In the genomic region with DNA sequence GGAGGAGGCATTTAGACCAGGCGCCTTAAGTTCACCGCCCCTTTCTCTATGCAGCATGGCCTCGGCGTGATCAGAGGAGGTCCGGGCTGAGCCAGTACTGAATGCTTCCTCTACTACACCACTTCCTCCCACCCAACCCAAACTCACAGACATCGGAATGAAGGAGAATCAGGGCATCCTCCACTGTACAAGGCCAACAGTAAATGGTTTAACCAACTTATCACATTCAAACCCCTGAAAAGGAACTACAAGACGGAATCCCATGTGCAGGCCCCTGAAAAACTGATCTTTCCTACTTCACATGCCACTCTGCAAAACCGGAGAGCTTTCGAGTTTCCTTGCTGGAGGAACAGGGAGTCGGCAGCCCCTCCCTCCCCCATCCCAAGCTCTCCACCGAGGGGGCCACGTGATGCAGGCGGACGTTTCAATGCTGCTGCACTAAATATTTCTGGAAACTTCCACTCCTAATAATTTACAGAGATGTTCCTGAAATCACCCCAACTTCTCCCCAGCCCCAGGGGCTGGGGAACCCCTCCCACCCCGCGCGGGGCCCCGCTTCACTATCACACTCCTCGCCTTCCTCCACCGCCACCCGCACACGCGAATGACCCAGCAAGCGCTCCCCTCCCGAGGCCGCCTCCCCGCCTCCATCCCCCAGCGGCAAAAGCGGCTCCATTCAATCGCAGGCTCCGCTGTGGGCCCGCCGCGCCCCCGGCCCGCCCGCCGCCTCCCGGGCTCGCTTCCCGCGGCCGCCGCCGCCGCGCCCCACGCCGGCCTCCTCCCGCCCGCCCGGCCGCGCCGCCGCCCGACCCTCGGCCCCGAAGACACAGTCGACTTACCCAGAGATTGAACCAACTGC, we compare ENCODE assay signal across 1 cellular context.
TF ChIP-seq lines count a peak whose summit lies in the region.

No MANE protein-coding gene starts in this region.

TF ChIP-seq in HEK293, 187 proteins besides CTCF, POLR2A, EP300 and RAD21 (continued from another document and continues in another):
- TF ChIP-seq, protein P1, sequence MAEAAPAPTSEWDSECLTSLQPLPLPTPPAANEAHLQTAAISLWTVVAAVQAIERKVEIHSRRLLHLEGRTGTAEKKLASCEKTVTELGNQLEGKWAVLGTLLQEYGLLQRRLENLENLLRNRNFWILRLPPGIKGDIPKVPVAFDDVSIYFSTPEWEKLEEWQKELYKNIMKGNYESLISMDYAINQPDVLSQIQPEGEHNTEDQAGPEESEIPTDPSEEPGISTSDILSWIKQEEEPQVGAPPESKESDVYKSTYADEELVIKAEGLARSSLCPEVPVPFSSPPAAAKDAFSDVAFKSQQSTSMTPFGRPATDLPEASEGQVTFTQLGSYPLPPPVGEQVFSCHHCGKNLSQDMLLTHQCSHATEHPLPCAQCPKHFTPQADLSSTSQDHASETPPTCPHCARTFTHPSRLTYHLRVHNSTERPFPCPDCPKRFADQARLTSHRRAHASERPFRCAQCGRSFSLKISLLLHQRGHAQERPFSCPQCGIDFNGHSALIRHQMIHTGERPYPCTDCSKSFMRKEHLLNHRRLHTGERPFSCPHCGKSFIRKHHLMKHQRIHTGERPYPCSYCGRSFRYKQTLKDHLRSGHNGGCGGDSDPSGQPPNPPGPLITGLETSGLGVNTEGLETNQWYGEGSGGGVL (tag by site-specific recombination; IDR thresholded peaks at IDR 0.05): no peak
- TF ChIP-seq ZNF223 (tag by site-specific recombination; IDR thresholded peaks at IDR 0.05) (no peak), ZNF792 (tag by site-specific recombination; IDR thresholded peaks at IDR 0.05) (no peak), KLF9 (tag by site-specific recombination; IDR thresholded peaks at IDR 0.05; ENCODE audit: low read depth) (0 out of 2 replicates have a peak, but pooled peaks have one; percentile 8), TRIM28 (IDR thresholded peaks at IDR 0.05; ENCODE audit: borderline replicate concordance, low read length) (peak; percentile 42; the same call in 1 of the 2 replicates), ZNF335 (tag by site-specific recombination; conservative IDR thresholded peaks at IDR 0.05) (peak; percentile 69), ZNF670 (tag by site-specific recombination; IDR thresholded peaks at IDR 0.05; ENCODE audit: low read depth) (no peak), ZXDB (tag by site-specific recombination; IDR thresholded peaks at IDR 0.05) (peak; percentile 74; the same call in 1 of the 2 replicates), IKZF3 (tag by site-specific recombination; IDR thresholded peaks at IDR 0.05) (peak; percentile 35; the same call in 1 of the 2 replicates), ZNF132 (tag by site-specific recombination; IDR thresholded peaks at IDR 0.05; ENCODE audit: borderline replicate concordance) (no peak), ZFP37 (tag by site-specific recombination; IDR thresholded peaks at IDR 0.05) (peak; percentile 29; the same call in 1 of the 2 replicates), SCRT1 (tag by site-specific recombination; IDR thresholded peaks at IDR 0.05; ENCODE audit: borderline replicate concordance) (no peak), ZNF37A (tag by site-specific recombination; IDR thresholded peaks at IDR 0.05) (no peak), HOXA7 (CRISPR knock-in tag; IDR thresholded peaks at IDR 0.05; ENCODE audit: borderline replicate concordance) (no peak), ZNF239 (tag by site-specific recombination; IDR thresholded peaks at IDR 0.05) (no peak), ZNF707 (tag by site-specific recombination; IDR thresholded peaks at IDR 0.05) (no peak), ZNF610 (tag by site-specific recombination; IDR thresholded peaks at IDR 0.05; ENCODE audit: borderline replicate concordance) (no peak), ZBTB48 (tag by site-specific recombination; IDR thresholded peaks at IDR 0.05) (no peak), ZNF501 (tag by site-specific recombination; IDR thresholded peaks at IDR 0.05) (0 out of 2 replicates have a peak, but pooled peaks have one; percentile 59), KLF1 (tag by site-specific recombination; IDR thresholded peaks at IDR 0.05) (peak; percentile 55; the same call in 1 of the 2 replicates), ZNF394 (tag by site-specific recombination; IDR thresholded peaks at IDR 0.05; ENCODE audit: borderline replicate concordance) (0 out of 2 replicates have a peak, but pooled peaks have one; percentile 10), GLIS2 (tag by site-specific recombination; IDR thresholded peaks at IDR 0.05) (peak; percentile 53), ZNF366 (tag by site-specific recombination; conservative IDR thresholded peaks at IDR 0.05) (peak; percentile 66), ZNF530 (tag by site-specific recombination; IDR thresholded peaks at IDR 0.05; ENCODE audit: low read depth) (no peak), KLF8 (tag by site-specific recombination; IDR thresholded peaks at IDR 0.05) (peak; percentile 42), ZBTB8A (tag by site-specific recombination; IDR thresholded peaks at IDR 0.05) (peak; percentile 82), ZNF16 (tag by site-specific recombination; IDR thresholded peaks at IDR 0.05; ENCODE audit: low read depth) (no peak), GFI1B (tag by site-specific recombination; IDR thresholded peaks at IDR 0.05) (no peak), ZBTB21 (tag by site-specific recombination; IDR thresholded peaks at IDR 0.05) (no peak), SP2 (tag by site-specific recombination; IDR thresholded peaks at IDR 0.05) (peak; percentile 91), ZNF76 (tag by site-specific recombination; IDR thresholded peaks at IDR 0.05; ENCODE audit: borderline replicate concordance, low read depth) (no peak), OSR2 (tag by site-specific recombination; IDR thresholded peaks at IDR 0.05) (no peak), ZNF626 (tag by site-specific recombination; IDR thresholded peaks at IDR 0.05) (no peak), ZNF157 (tag by site-specific recombination; IDR thresholded peaks at IDR 0.05) (no peak), ZEB2 (tag by site-specific recombination; IDR thresholded peaks at IDR 0.05) (peak; percentile 64; the same call in 1 of the 2 replicates), ZNF2 (tag by site-specific recombination; IDR thresholded peaks at IDR 0.05) (peak; percentile 56; the same call in 1 of the 2 replicates)
- TF ChIP-seq, protein P2, sequence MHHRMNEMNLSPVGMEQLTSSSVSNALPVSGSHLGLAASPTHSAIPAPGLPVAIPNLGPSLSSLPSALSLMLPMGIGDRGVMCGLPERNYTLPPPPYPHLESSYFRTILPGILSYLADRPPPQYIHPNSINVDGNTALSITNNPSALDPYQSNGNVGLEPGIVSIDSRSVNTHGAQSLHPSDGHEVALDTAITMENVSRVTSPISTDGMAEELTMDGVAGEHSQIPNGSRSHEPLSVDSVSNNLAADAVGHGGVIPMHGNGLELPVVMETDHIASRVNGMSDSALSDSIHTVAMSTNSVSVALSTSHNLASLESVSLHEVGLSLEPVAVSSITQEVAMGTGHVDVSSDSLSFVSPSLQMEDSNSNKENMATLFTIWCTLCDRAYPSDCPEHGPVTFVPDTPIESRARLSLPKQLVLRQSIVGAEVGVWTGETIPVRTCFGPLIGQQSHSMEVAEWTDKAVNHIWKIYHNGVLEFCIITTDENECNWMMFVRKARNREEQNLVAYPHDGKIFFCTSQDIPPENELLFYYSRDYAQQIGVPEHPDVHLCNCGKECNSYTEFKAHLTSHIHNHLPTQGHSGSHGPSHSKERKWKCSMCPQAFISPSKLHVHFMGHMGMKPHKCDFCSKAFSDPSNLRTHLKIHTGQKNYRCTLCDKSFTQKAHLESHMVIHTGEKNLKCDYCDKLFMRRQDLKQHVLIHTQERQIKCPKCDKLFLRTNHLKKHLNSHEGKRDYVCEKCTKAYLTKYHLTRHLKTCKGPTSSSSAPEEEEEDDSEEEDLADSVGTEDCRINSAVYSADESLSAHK (tag by site-specific recombination; IDR thresholded peaks at IDR 0.05): no peak
- TF ChIP-seq, protein P3, sequence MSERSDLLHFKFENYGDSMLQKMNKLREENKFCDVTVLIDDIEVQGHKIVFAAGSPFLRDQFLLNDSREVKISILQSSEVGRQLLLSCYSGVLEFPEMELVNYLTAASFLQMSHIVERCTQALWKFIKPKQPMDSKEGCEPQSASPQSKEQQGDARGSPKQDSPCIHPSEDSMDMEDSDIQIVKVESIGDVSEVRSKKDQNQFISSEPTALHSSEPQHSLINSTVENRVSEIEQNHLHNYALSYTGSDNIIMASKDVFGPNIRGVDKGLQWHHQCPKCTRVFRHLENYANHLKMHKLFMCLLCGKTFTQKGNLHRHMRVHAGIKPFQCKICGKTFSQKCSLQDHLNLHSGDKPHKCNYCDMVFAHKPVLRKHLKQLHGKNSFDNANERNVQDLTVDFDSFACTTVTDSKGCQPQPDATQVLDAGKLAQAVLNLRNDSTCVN (tag by site-specific recombination; optimal IDR thresholded peaks at IDR 0.05): peak; percentile 60
- TF ChIP-seq, protein P4, sequence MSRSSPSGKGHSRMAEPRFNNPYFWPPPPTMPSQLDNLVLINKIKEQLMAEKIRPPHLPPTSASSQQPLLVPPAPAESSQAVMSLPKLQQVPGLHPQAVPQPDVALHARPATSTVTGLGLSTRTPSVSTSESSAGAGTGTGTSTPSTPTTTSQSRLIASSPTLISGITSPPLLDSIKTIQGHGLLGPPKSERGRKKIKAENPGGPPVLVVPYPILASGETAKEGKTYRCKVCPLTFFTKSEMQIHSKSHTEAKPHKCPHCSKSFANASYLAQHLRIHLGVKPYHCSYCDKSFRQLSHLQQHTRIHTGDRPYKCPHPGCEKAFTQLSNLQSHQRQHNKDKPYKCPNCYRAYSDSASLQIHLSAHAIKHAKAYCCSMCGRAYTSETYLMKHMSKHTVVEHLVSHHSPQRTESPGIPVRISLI (tag by site-specific recombination; IDR thresholded peaks at IDR 0.05): no peak
- TF ChIP-seq, protein P5, sequence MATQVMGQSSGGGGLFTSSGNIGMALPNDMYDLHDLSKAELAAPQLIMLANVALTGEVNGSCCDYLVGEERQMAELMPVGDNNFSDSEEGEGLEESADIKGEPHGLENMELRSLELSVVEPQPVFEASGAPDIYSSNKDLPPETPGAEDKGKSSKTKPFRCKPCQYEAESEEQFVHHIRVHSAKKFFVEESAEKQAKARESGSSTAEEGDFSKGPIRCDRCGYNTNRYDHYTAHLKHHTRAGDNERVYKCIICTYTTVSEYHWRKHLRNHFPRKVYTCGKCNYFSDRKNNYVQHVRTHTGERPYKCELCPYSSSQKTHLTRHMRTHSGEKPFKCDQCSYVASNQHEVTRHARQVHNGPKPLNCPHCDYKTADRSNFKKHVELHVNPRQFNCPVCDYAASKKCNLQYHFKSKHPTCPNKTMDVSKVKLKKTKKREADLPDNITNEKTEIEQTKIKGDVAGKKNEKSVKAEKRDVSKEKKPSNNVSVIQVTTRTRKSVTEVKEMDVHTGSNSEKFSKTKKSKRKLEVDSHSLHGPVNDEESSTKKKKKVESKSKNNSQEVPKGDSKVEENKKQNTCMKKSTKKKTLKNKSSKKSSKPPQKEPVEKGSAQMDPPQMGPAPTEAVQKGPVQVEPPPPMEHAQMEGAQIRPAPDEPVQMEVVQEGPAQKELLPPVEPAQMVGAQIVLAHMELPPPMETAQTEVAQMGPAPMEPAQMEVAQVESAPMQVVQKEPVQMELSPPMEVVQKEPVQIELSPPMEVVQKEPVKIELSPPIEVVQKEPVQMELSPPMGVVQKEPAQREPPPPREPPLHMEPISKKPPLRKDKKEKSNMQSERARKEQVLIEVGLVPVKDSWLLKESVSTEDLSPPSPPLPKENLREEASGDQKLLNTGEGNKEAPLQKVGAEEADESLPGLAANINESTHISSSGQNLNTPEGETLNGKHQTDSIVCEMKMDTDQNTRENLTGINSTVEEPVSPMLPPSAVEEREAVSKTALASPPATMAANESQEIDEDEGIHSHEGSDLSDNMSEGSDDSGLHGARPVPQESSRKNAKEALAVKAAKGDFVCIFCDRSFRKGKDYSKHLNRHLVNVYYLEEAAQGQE (tag by site-specific recombination; IDR thresholded peaks at IDR 0.05): peak; percentile 71
- TF ChIP-seq, protein P6, sequence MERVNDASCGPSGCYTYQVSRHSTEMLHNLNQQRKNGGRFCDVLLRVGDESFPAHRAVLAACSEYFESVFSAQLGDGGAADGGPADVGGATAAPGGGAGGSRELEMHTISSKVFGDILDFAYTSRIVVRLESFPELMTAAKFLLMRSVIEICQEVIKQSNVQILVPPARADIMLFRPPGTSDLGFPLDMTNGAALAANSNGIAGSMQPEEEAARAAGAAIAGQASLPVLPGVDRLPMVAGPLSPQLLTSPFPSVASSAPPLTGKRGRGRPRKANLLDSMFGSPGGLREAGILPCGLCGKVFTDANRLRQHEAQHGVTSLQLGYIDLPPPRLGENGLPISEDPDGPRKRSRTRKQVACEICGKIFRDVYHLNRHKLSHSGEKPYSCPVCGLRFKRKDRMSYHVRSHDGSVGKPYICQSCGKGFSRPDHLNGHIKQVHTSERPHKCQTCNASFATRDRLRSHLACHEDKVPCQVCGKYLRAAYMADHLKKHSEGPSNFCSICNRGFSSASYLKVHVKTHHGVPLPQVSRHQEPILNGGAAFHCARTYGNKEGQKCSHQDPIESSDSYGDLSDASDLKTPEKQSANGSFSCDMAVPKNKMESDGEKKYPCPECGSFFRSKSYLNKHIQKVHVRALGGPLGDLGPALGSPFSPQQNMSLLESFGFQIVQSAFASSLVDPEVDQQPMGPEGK (tag by site-specific recombination; IDR thresholded peaks at IDR 0.05): peak; percentile 50; the same call in 1 of the 2 replicates
- TF ChIP-seq, protein P7, sequence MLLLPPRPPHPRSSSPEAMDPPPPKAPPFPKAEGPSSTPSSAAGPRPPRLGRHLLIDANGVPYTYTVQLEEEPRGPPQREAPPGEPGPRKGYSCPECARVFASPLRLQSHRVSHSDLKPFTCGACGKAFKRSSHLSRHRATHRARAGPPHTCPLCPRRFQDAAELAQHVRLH (tag by site-specific recombination; IDR thresholded peaks at IDR 0.05): peak; percentile 13; the same call in 1 of the 2 replicates
- TF ChIP-seq, protein P8, sequence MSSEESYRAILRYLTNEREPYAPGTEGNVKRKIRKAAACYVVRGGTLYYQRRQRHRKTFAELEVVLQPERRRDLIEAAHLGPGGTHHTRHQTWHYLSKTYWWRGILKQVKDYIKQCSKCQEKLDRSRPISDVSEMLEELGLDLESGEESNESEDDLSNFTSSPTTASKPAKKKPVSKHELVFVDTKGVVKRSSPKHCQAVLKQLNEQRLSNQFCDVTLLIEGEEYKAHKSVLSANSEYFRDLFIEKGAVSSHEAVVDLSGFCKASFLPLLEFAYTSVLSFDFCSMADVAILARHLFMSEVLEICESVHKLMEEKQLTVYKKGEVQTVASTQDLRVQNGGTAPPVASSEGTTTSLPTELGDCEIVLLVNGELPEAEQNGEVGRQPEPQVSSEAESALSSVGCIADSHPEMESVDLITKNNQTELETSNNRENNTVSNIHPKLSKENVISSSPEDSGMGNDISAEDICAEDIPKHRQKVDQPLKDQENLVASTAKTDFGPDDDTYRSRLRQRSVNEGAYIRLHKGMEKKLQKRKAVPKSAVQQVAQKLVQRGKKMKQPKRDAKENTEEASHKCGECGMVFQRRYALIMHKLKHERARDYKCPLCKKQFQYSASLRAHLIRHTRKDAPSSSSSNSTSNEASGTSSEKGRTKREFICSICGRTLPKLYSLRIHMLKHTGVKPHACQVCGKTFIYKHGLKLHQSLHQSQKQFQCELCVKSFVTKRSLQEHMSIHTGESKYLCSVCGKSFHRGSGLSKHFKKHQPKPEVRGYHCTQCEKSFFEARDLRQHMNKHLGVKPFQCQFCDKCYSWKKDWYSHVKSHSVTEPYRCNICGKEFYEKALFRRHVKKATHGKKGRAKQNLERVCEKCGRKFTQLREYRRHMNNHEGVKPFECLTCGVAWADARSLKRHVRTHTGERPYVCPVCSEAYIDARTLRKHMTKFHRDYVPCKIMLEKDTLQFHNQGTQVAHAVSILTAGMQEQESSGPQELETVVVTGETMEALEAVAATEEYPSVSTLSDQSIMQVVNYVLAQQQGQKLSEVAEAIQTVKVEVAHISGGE (tag by site-specific recombination; conservative IDR thresholded peaks at IDR 0.05; ENCODE audit: low read depth): peak; percentile 48
